8 cellular contexts compared by ENCODE assay signal in genomic region chr15:59247364-59247763, GRCh38. TPM values are rescaled to one million over a fixed set of nuclear protein-coding genes. Genes with fewer than 3 reads are reported as not detected.
DNase-seq lines count a peak whose midpoint lies in the region; ATAC-seq and TF ChIP-seq lines count a peak whose summit lies in the region.

No MANE protein-coding gene starts in this region.

- no peaks in the 10 kb centered on the region for H3K9me3 Mint-ChIP-seq in GM23338
- H3K9me3 Mint-ChIP-seq in neural crest cell: no peaks in the 10 kb centered on the region

- H3K4me1 ChIP-seq in GM23338 (ENCODE audit: insufficient read depth) (no peaks in the 10 kb centered on the region), NT2/D1 (ENCODE audit: insufficient read depth, insufficient read length) (no peaks in the 10 kb centered on the region), fibroblast of lung (ENCODE audit: control insufficient read depth, extremely low read depth, insufficient read depth, low read length) (no peaks in the 10 kb centered on the region), tibial artery (peaks cover 0 to 6% (median 0%) of the 10 kb centered on the region in 4 donors)

- H3K79me2 ChIP-seq in GM23338 (replicated peaks; ENCODE audit: insufficient read depth): 0 out of 2 replicates have a peak, but pooled peaks cover 5% of the 10 kb centered on the region
- no peaks in the 10 kb centered on the region for H3K79me2 ChIP-seq in fibroblast of lung (ENCODE audit: control insufficient read depth, insufficient read depth, low read length)

- H3K4me3 ChIP-seq in GM23338: no peak overlapping the region
- H3K4me3 ChIP-seq in NT2/D1 (ENCODE audit: insufficient read length, low read depth): no peak overlapping the region
- H3K4me3 ChIP-seq in fibroblast of lung (replicated peaks in 1 of 4; ENCODE audit: control extremely low read depth in 1 of 4, insufficient read depth in 1 of 4, low read depth in 3 of 4, low read length in 4 of 4): no peak overlapping the region
- H3K4me3 ChIP-seq in tibial artery: no peak overlapping the region

- H4K20me1 ChIP-seq in GM23338 (replicated peaks; ENCODE audit: insufficient read depth) (no peaks in the 10 kb centered on the region), fibroblast of lung (ENCODE audit: control insufficient read depth, extremely low read depth, insufficient read depth, low read length) (no peaks in the 10 kb centered on the region)

- H3K36me3 ChIP-seq in GM23338 (ENCODE audit: insufficient read depth) (peaks cover 5% of the 10 kb centered on the region; the same call in 1 of the 2 replicates), NT2/D1 (ENCODE audit: insufficient read depth, insufficient read length, low read length) (peaks cover 2% of the 10 kb centered on the region), fibroblast of lung (ENCODE audit: control insufficient read depth, insufficient read depth, low read length) (no peaks in the 10 kb centered on the region), tibial artery (peaks cover 0 to 12% (median 0%) of the 10 kb centered on the region in 3 donors)

- no peak overlapping the region for H3K27ac ChIP-seq in GM23338 (ENCODE audit: low read depth)
- H3K27ac ChIP-seq in fibroblast of lung (ENCODE audit: insufficient read depth, low read length): no peak overlapping the region
- H3K27ac ChIP-seq in tibial artery: no peak overlapping the region

- DNase-seq in AG09319 (ENCODE audit: extremely low read depth, low read depth) (peak; percentile 53), GM23338 (ENCODE audit: low spot score) (peak; percentile 92), NT2/D1 (ENCODE audit: low read depth, low spot score) (peak; percentile 63), activated T-cell treated with anti-CD3 and anti-CD28 coated beads for 1 hour (ENCODE audit: low read depth) (peak; percentile 29), fibroblast of lung (ENCODE audit: low read depth in 2 of 2) (peak; percentile 65 to 82), neural crest cell (ENCODE audit: low read depth, low spot score) (peak; percentile 51), tibial artery (peak; percentile 55 to 72), GM19240 (ENCODE audit: insufficient read length, low spot score) (no peak)

- H3K4me2 ChIP-seq in GM23338 (no peak overlapping the region), fibroblast of lung (ENCODE audit: extremely low read depth, insufficient read depth, low read length) (no peak overlapping the region)

- no peaks in the 10 kb centered on the region for H3K36me3 Mint-ChIP-seq in GM23338 (ENCODE audit: low read depth)
- H3K36me3 Mint-ChIP-seq in neural crest cell (ENCODE audit: low read depth): no peaks in the 10 kb centered on the region

- H3K27me3 Mint-ChIP-seq in GM23338 (ENCODE audit: insufficient read depth, low read depth, poor library complexity) (peaks cover 2% of the 10 kb centered on the region), neural crest cell (ENCODE audit: low read depth) (no peaks in the 10 kb centered on the region)

- no peak overlapping the region for H2AFZ ChIP-seq in GM23338
- H2AFZ ChIP-seq in fibroblast of lung (ENCODE audit: low read length): no peak overlapping the region

- H3K9ac ChIP-seq in NT2/D1 (ENCODE audit: insufficient read length, low read depth) (no peak overlapping the region), fibroblast of lung (ENCODE audit: insufficient read depth, low read length) (no peak overlapping the region)

- H3K9me3 ChIP-seq in NT2/D1 (ENCODE audit: insufficient read depth, low read length): no peaks in the 10 kb centered on the region
- H3K9me3 ChIP-seq in fibroblast of lung (ENCODE audit: control insufficient read depth, insufficient read depth, low read depth, low read length): no peaks in the 10 kb centered on the region
- no peaks in the 10 kb centered on the region for H3K9me3 ChIP-seq in tibial artery

- peak; percentile 96 for ATAC-seq in GM23338

- no peaks in the 10 kb centered on the region for H3K9me2 ChIP-seq in GM23338 (ENCODE audit: insufficient read depth)

- H3K27ac Mint-ChIP-seq in GM23338 (no peak overlapping the region), neural crest cell (ENCODE audit: unreplicated experiment) (no peak overlapping the region)

- intact Hi-C loops in tibial artery (cut with DNase I; ENCODE audit: low total_unique reads): loop anchor here (10.0 kb wide), 1 partner anchor 117 kb away; no protein-coding TSS in a partner anchor

- H3K4me3 Mint-ChIP-seq in GM23338: no peak overlapping the region
- no peak overlapping the region for H3K4me3 Mint-ChIP-seq in neural crest cell

- H3K4me1 Mint-ChIP-seq in GM23338: peaks cover 3% of the 10 kb centered on the region; the same call in 2 of the 3 replicates
- peaks cover 3% of the 10 kb centered on the region for H3K4me1 Mint-ChIP-seq in neural crest cell

- H3K27me3 ChIP-seq in GM23338 (ENCODE audit: insufficient read depth) (no peaks in the 10 kb centered on the region), NT2/D1 (ENCODE audit: insufficient read depth, insufficient read length) (no peaks in the 10 kb centered on the region), fibroblast of lung (ENCODE audit: control insufficient read depth, insufficient read depth, low read length) (no peaks in the 10 kb centered on the region), tibial artery (no peaks in the 10 kb centered on the region)

- no peaks in the 10 kb centered on the region for H3F3A ChIP-seq in GM23338 (replicated peaks; ENCODE audit: low read depth)

- TF ChIP-seq CTCF in AG09319 (IDR thresholded peaks at IDR 0.05; ENCODE audit: low read depth, low read length) (peak; percentile 68), GM23338 (conservative IDR thresholded peaks at IDR 0.05; ENCODE audit: low read depth in 2 of 2) (peak; percentile 83 to 86), fibroblast of lung (conservative IDR thresholded peaks at IDR 0.05 in 1 of 2, IDR thresholded peaks at IDR 0.05 in 1 of 2; ENCODE audit: low read depth in 1 of 2, low read length in 2 of 2) (peak; percentile 57 to 77), neural crest cell (conservative IDR thresholded peaks at IDR 0.05) (peak; percentile 75), tibial artery (IDR thresholded peaks at IDR 0.05) (peak; percentile 55 to 57)

TF ChIP-seq in GM23338, 12 proteins besides CTCF, POLR2A, EP300 and RAD21 (continues in another document):
- no peak for TF ChIP-seq EZH2phosphoT487 (IDR thresholded peaks at IDR 0.05; ENCODE audit: unreplicated experiment)

RNA-seq across cellular contexts. Expression of gene LDHAL6B, which starts 40.7 kb away (rescaled TPM):
- not detected in 2 replicates for total RNA-seq in GM23338 (2014; rRNA removed; shearing (Covaris generic))
- polyA plus RNA-seq in GM23338 (2016; fragmentation: Nextera tagmentation; extraction: Ambion mirVana) (not detected in 2 replicates), fibroblast of lung (not detected in 2 replicates)
- total RNA-seq in fibroblast of lung (not detected in 2 replicates), neural crest cell (not detected in 2 replicates)
- polyA plus RNA-seq in fibroblast of lung (2012): 0.12 TPM in 1 of 2 replicates, not detected in the other
- polyA minus RNA-seq in fibroblast of lung (ENCODE audit: low replicate concordance): 0.98 TPM in 1 of 2 replicates, not detected in the other
